In genomic region chr12:130879212-130879686, GRCh38 we compare ENCODE assay signal across 9 cellular contexts. TPM values are rescaled to one million over a fixed set of nuclear protein-coding genes. Genes with fewer than 3 reads are reported as not detected.
DNase-seq lines count a peak whose midpoint lies in the region; ATAC-seq, FAIRE-seq and TF ChIP-seq lines count a peak whose summit lies in the region.
"Had no signal": no experiment of that assay in that cellular context is flagged by ENCODE, and none has a peak within 500 bp of the region (broad histone marks: within the 10 kb centered on the region; RNA-seq: fewer than 3 reads in every experiment).

No MANE protein-coding gene starts in this region.

- 78 to 92% (median 86%) methylated on average over 13 of the region's 13 CpGs for WGBS in small intestine, 3 donors

- no peak overlapping the region for H3K4me3 ChIP-seq in small intestine (ENCODE audit: low read depth in 1 of 2, low read length in 2 of 2)

- no peaks in the 10 kb centered on the region for H3K9me3 ChIP-seq in small intestine (ENCODE audit: control insufficient read depth, low read depth)
- H3K9me3 ChIP-seq: neutrophil had no signal

- CTCF ChIA-PET in T-cell (lab: Charles Lee), result no interaction called here

- TF ChIP-seq POLR2A in GM18951 (IDR thresholded peaks at IDR 0.05; ENCODE audit: extremely low read depth, insufficient read depth, insufficient read length), result peak; percentile 21

- peaks cover 8 to 10% of the 10 kb centered on the region in 2 donors for H3K36me3 ChIP-seq in small intestine (ENCODE audit: control insufficient read depth in 2 of 2, insufficient read depth in 2 of 2, low read length in 2 of 2)

- peak overlapping the region in 1 of 2 donors; percentile 4 for H3K27ac Mint-ChIP-seq in T-cell

- H3K27ac ChIP-seq in small intestine (ENCODE audit: low read depth in 1 of 2, low read length in 1 of 2), result peak overlapping the region in 1 of 2 donors; percentile 72
- H3K27ac ChIP-seq: neutrophil had no signal

- no peaks in the 10 kb centered on the region for H3K27me3 Mint-ChIP-seq in T-cell

- peaks cover 33% of the 10 kb centered on the region for H3K36me3 Mint-ChIP-seq in T-cell

- FAIRE-seq in small intestine (lab: Jason Lieb, UNC), result no peak

- DNase-seq in D341Med (ENCODE audit: low spot score), result peak; percentile 41
- DNase-seq in T-cell, result no peak
- DNase-seq in NCI-H1092 treated with DMSO at 0.1 percent for 48 hours (lab: John Stamatoyannopoulos, UW), result no peak
- DNase-seq in small intestine, result no peak
- no peak for DNase-seq in activated gamma-delta T cell treated with Interleukin-2 at 50 U/mL for 16 hours
- no peak for DNase-seq in ACHN

- H3K4me3 Mint-ChIP-seq in T-cell, result peak overlapping the region in 2 of 3 donors; percentile 28 to 64

- H3K4me1 Mint-ChIP-seq in T-cell, result peaks cover 37 to 48% (median 48%) of the 10 kb centered on the region in 3 donors

- no peaks in the 10 kb centered on the region for H3K4me1 ChIP-seq in small intestine (ENCODE audit: control insufficient read depth in 2 of 2, insufficient read depth in 1 of 2, low read depth in 1 of 2, low read length in 1 of 2)

- H3K9me3 Mint-ChIP-seq in T-cell, result no peaks in the 10 kb centered on the region

- POLR2A ChIA-PET in T-cell (lab: Charles Lee), result no interaction called here

- in situ Hi-C loops in GM18951 (cut with MboI; ENCODE audit: low sequenced_read_pairs, unreplicated experiment), result no loop called here
- in situ Hi-C loops in ACHN (cut with HindIII; ENCODE audit: low pct_ligation_motif_present, low pct_unique_long_range_greater_than_20kb, low sequenced_read_pairs), result no loop called here

- peak; percentile 86 for ATAC-seq in HG03025 (IDR thresholded peaks at IDR 0.05; ENCODE audit: low FRiP score, unreplicated experiment)
- ATAC-seq in T-cell (replicated peaks in 1 of 4), result no peak

- H3K27me3 ChIP-seq in small intestine (ENCODE audit: control insufficient read depth in 2 of 2, insufficient read depth in 2 of 2, low read length in 2 of 2), result no peaks in the 10 kb centered on the region

RNA-seq across cellular contexts. Expression of gene RAN, which starts 7.4 kb away (rescaled TPM):
- 100 to 1,000 TPM; 304 to 367 (median 308) TPM for total RNA-seq in T-cell
- polyA plus RNA-seq in small intestine, result 100 to 1,000 TPM; 241 to 577 (median 242) TPM

RNA-seq across cellular contexts. Expression of gene STX2, which starts 40.2 kb away (rescaled TPM):
- total RNA-seq in T-cell, result 10 to 100 TPM; 21.8 to 26.7 (median 22.8) TPM
- 1 to 10 TPM in 2 of 3 donors, under 1 TPM in 1; 0.45 to 5.7 (median 3.2) TPM for polyA plus RNA-seq in small intestine
